In the genomic region with DNA sequence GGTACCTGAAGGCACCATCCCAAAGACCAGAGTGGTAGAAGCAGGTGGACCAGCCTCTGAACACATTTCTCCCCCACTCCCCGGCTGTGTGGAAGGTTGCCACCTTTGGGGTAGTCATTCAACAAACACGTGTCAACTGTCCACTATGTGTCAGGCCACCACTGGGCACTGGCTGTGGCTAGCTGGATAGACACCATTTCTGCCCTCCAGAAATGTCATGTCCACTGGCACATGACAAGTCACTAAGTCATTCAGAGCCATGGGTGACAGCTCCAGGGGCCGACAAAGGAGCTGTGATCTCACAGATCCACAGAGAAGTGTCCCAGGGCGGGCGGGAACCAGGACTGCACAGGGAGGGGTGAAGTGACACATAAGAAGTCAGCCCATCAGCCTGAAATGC, we compare ENCODE assay signal across 30 cellular contexts.
"Had no signal": no experiment of that assay in that cellular context is flagged by ENCODE, and none has a peak within 500 bp of the region (broad histone marks: within the 10 kb centered on the region; RNA-seq: fewer than 3 reads in every experiment).

No MANE protein-coding gene starts in this region.

- H3K4me1 ChIP-seq: Peyer's patch, SJCRH30 had no signal

- H3K27ac ChIP-seq: body of pancreas, KMS-11, Peyer's patch, SJCRH30, SK-N-MC, WERI-Rb-1 had no signal

- H3K9me3 Mint-ChIP-seq: activated CD8-positive, alpha-beta T cell treated with anti-CD3 and anti-CD28 coated beads for 36 hours; activated naive CD4-positive, alpha-beta T cell treated with anti-CD3 and anti-CD28 coated beads, Interleukin-2, amount 50 U/mL, for 24 hours; activated naive CD8-positive, alpha-beta T cell treated with anti-CD3 and anti-CD28 coated beads, Interleukin-2, amount 10 ng/mL, durations not matched to agents 7 days and 5 days; activated T-helper 2 cell treated with anti-CD3 and anti-CD28 coated beads, Interferon-gamma antibody, Interleukin-2, Interleukin-4, amounts not matched to agents 10 μg/mL and 5 μg/mL and 100 μg/mL, durations not matched to agents 14 hours and 24 hours and 36 hours had no signal

- H3K4me1 Mint-ChIP-seq: activated naive CD4-positive, alpha-beta T cell treated with anti-CD3 and anti-CD28 coated beads, Interleukin-2, amount 50 U/mL, for 24 hours; activated naive CD8-positive, alpha-beta T cell treated with anti-CD3 and anti-CD28 coated beads, Interleukin-2, amount 10 ng/mL, durations not matched to agents 7 days and 5 days had no signal

- H3K36me3 Mint-ChIP-seq: activated naive CD4-positive, alpha-beta T cell treated with anti-CD3 and anti-CD28 coated beads, Interleukin-2, amount 50 U/mL, for 24 hours; activated naive CD8-positive, alpha-beta T cell treated with anti-CD3 and anti-CD28 coated beads, Interleukin-2, amount 10 ng/mL, durations not matched to agents 7 days and 5 days had no signal

- H3K9me3 ChIP-seq: adrenal gland, body of pancreas, breast epithelium, Peyer's patch, SJCRH30 had no signal

- ATAC-seq: activated CD8-positive, alpha-beta T cell treated with anti-CD3 and anti-CD28 coated beads for 36 hours; body of pancreas had no signal

- H3K27me3 ChIP-seq: adrenal gland, body of pancreas, breast epithelium, Peyer's patch, SJCRH30 had no signal

- H3K36me3 ChIP-seq: adrenal gland, breast epithelium, Peyer's patch, SJCRH30, WERI-Rb-1 had no signal

- H3K4me3 ChIP-seq: adrenal gland, body of pancreas, breast epithelium, Peyer's patch, SJCRH30, SK-N-MC had no signal

- FAIRE-seq: astrocyte had no signal

- DNase-seq: activated CD4-positive, alpha-beta T cell treated with anti-CD3 and anti-CD28 coated beads for 1 hour; activated CD4-positive, alpha-beta T cell treated with anti-CD3 and anti-CD28 coated beads for 48 hours; activated CD4-positive, CD25-positive, alpha-beta regulatory T cell; activated CD8-positive, alpha-beta T cell treated with anti-CD3 and anti-CD28 coated beads for 36 hours; activated gamma-delta T cell; activated naive CD4-positive, alpha-beta T cell treated with Interleukin-2 at 50 U/mL for 16 hours; activated naive CD8-positive, alpha-beta T cell treated with anti-CD3 and anti-CD28 coated beads, Interleukin-2, amount 10 ng/mL, durations not matched to agents 7 days and 5 days; activated T-cell treated with anti-CD3 and anti-CD28 coated beads, Interleukin-2, amount 50 U/mL, for 1 hour; adrenal gland; body of pancreas; caudate nucleus; NCI-H1092 treated with DMSO at 0.1 percent for 48 hours; NCI-H1436; NCI-H1694; NCI-H1930; NCI-H2081 treated with DMSO at 0.1 percent for 48 hours; NCI-H226; NCI-H446 treated with DMSO at 0.1 percent for 48 hours; NCI-H524 treated with DMSO at 0.1 percent for 48 hours; Peyer's patch; SHP77; SJCRH30; T1000; WERI-Rb-1 had no signal

- H3K4me3 Mint-ChIP-seq: activated CD8-positive, alpha-beta T cell treated with anti-CD3 and anti-CD28 coated beads for 36 hours; activated naive CD4-positive, alpha-beta T cell treated with anti-CD3 and anti-CD28 coated beads, Interleukin-2, amount 50 U/mL, for 24 hours; activated naive CD8-positive, alpha-beta T cell treated with anti-CD3 and anti-CD28 coated beads, Interleukin-2, amount 10 ng/mL, durations not matched to agents 7 days and 5 days had no signal

- H3K27ac Mint-ChIP-seq: activated CD8-positive, alpha-beta T cell treated with anti-CD3 and anti-CD28 coated beads for 36 hours; activated naive CD4-positive, alpha-beta T cell treated with anti-CD3 and anti-CD28 coated beads, Interleukin-2, amount 50 U/mL, for 24 hours; activated naive CD8-positive, alpha-beta T cell treated with anti-CD3 and anti-CD28 coated beads, Interleukin-2, amount 10 ng/mL, durations not matched to agents 7 days and 5 days; activated T-helper 2 cell treated with anti-CD3 and anti-CD28 coated beads, Interferon-gamma antibody, Interleukin-2, Interleukin-4, amounts not matched to agents 10 μg/mL and 5 μg/mL and 100 μg/mL, durations not matched to agents 14 hours and 24 hours and 36 hours had no signal
